Comparison of ENCODE assay signal across 18 cellular contexts in genomic region chr10:29357962-29358635, GRCh38.
DNase-seq lines count a peak whose midpoint lies in the region; ATAC-seq, FAIRE-seq and TF ChIP-seq lines count a peak whose summit lies in the region.
"Had no signal": no experiment of that assay in that cellular context is flagged by ENCODE, and none has a peak within 500 bp of the region (broad histone marks: within the 10 kb centered on the region; RNA-seq: fewer than 3 reads in every experiment).

No MANE protein-coding gene starts in this region.

- POLR2A ChIA-PET in PC-3 (lab: Charles Lee; ENCODE audit: unreplicated experiment), result no interaction called here

- in situ Hi-C loops in GM13977 (cut with MboI; ENCODE audit: low pct_unique_long_range_greater_than_20kb, low sequenced_read_pairs, unreplicated experiment), result no loop called here

- no peaks in the 10 kb centered on the region for H3K27me3 ChIP-seq in PC-3 (ENCODE audit: low read length)
- H3K27me3 ChIP-seq in right lobe of liver, result no peaks in the 10 kb centered on the region
- no peaks in the 10 kb centered on the region for H3K27me3 ChIP-seq in parathyroid adenoma (ENCODE audit: control insufficient read depth, insufficient read depth, low read length)

- no peaks in the 10 kb centered on the region for H3K79me2 ChIP-seq in PC-3 (ENCODE audit: low read length)
- no peaks in the 10 kb centered on the region for H3K79me2 ChIP-seq in parathyroid adenoma

- H3K9me3 ChIP-seq in PC-3 (ENCODE audit: low read length) (no peaks in the 10 kb centered on the region), right lobe of liver (no peaks in the 10 kb centered on the region), parathyroid adenoma (ENCODE audit: control insufficient read depth, low read length) (no peaks in the 10 kb centered on the region)
- H3K9me3 ChIP-seq: A549 had no signal

- TF ChIP-seq CTCF in PC-3 (conservative IDR thresholded peaks at IDR 0.05; ENCODE audit: low read depth, low read length) (no peak), right lobe of liver (IDR thresholded peaks at IDR 0.05) (no peak), parathyroid adenoma (IDR thresholded peaks at IDR 0.05) (no peak), GM13977 (IDR thresholded peaks at IDR 0.05; ENCODE audit: extremely low read depth, insufficient read depth, missing control alignments) (no peak)

- H3F3A ChIP-seq in PC-3 (ENCODE audit: low read length, unreplicated experiment), result no peaks in the 10 kb centered on the region

- H3K27ac ChIP-seq in PC-3 (ENCODE audit: low read length), result no peak overlapping the region
- H3K27ac ChIP-seq in right lobe of liver, result no peak overlapping the region
- no peak overlapping the region for H3K27ac ChIP-seq in parathyroid adenoma
- H3K27ac ChIP-seq: A549 had no signal

- H2AFZ ChIP-seq in PC-3 (ENCODE audit: low read length) (no peak overlapping the region), parathyroid adenoma (peak overlapping the region; percentile 81)

- BruUV-seq in PC-3 (replicated peaks; lab: Mats Ljungman, UMichigan), result no TSS peak

- CTCF ChIA-PET in PC-3 (lab: Charles Lee), result no interaction called here

- no peak overlapping the region for H3K4me3 ChIP-seq in PC-3 (ENCODE audit: low read length)
- H3K4me3 ChIP-seq in right lobe of liver, result no peak overlapping the region
- no peak overlapping the region for H3K4me3 ChIP-seq in parathyroid adenoma (ENCODE audit: low read depth, low read length)
- H3K4me3 ChIP-seq: A549 had no signal

- H3K4me2 ChIP-seq in PC-3 (ENCODE audit: low read length), result no peak overlapping the region
- no peak overlapping the region for H3K4me2 ChIP-seq in parathyroid adenoma (ENCODE audit: low read length)
- H3K4me2 ChIP-seq: A549 had no signal

- H4K20me1 ChIP-seq in PC-3 (ENCODE audit: low read length), result no peaks in the 10 kb centered on the region

- intact Hi-C loops in PC-3 (cut with micrococcal nuclease) (no loop called here), right lobe of liver (cut with DNase I) (no loop called here)

- DNase-seq in PC-3 (peak; percentile 5), right lobe of liver (no peak), GM13977 (ENCODE audit: low spot score) (no peak), iPS-NIHi7 (ENCODE audit: extremely low spot score) (no peak)
- DNase-seq: CD8-positive, alpha-beta T cell; COR-L47; DMS153; DMS79 treated with DMSO at 0.1 percent for 48 hours; EL; GOT3; H9 had no signal

- no peaks in the 10 kb centered on the region for H3K9me2 ChIP-seq in PC-3 (replicated peaks; ENCODE audit: low read length)

- peak; percentile 93 for FAIRE-seq in TTC549 (lab: Jason Lieb, UNC)
- FAIRE-seq: A549, D721Med, GM12891 had no signal

- ATAC-seq in PC-3 (no peak), right lobe of liver (peak; percentile 50 to 74 (median 69)), HG03342 (IDR thresholded peaks at IDR 0.05; ENCODE audit: unreplicated experiment) (no peak), HG02588 (IDR thresholded peaks at IDR 0.05; ENCODE audit: unreplicated experiment) (no peak)
- ATAC-seq: A549; CD8-positive, alpha-beta T cell had no signal

- no peaks in the 10 kb centered on the region for H3K36me3 ChIP-seq in PC-3 (ENCODE audit: low read depth, low read length)
- H3K36me3 ChIP-seq in right lobe of liver, result no peaks in the 10 kb centered on the region
- H3K36me3 ChIP-seq in parathyroid adenoma (ENCODE audit: control insufficient read depth, insufficient read depth, low read length), result no peaks in the 10 kb centered on the region

- H3K9ac ChIP-seq in PC-3 (ENCODE audit: low read length), result no peak overlapping the region
- no peak overlapping the region for H3K9ac ChIP-seq in parathyroid adenoma

- no peak for TF ChIP-seq POLR2A in right lobe of liver (IDR thresholded peaks at IDR 0.05)

- WGBS in right lobe of liver (ENCODE audit: insufficient coverage, low coverage, low lambda C conversion rate, missing lambda C conversion rate), result 62% methylated on average over 11 of the region's 13 CpGs

- H3K4me1 ChIP-seq in PC-3 (ENCODE audit: insufficient read depth, low read length) (no peaks in the 10 kb centered on the region), right lobe of liver (peaks cover 0 to 13% (median 5%) of the 10 kb centered on the region in 4 donors), parathyroid adenoma (peaks cover 17% of the 10 kb centered on the region)
- H3K4me1 ChIP-seq: A549 had no signal

Comparison
In these comparisons a context has a peak if more than half of its experiments do, and no peak if none do; other contexts are left out.
1. ATAC-seq: peak in right lobe of liver (4 of 4); none in PC-3 (single experiment), HG03342 (single experiment) and HG02588 (single experiment).